ENCODE assay signal across 30 cellular contexts in the genomic region with DNA sequence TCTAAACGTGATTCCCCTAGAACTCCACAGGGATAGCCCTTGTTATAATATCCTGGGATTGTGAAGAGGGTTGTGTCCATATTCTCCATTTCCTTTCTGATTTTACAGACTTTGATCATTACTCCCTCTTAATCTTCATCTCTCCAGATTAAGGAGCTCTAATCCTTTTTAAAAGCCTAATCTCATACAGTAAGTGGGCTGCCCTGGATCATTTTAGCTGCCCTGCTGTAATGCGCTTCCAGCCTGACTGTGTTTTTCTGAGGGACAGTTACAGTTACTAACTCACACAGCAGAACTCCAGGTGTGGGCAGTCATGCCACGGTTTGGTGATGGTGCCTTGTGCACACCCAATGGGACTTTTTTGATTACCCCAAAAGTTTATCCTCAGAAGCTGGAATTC. TPM values are rescaled to one million over a fixed set of nuclear protein-coding genes. Genes with fewer than 3 reads are reported as not detected.
"Had no signal": no experiment of that assay in that cellular context is flagged by ENCODE, and none has a peak within 500 bp of the region (broad histone marks: within the 10 kb centered on the region; RNA-seq: fewer than 3 reads in every experiment).

No MANE protein-coding gene starts in this region.

- ATAC-seq: esophagus mucosa; gastrocnemius medialis; left colon; left ventricle myocardium superior; naive thymus-derived CD8-positive, alpha-beta T cell; sciatic nerve; stimulated activated naive CD8-positive, alpha-beta T cell treated with anti-CD3 and anti-CD28 coated beads, Interleukin-15, amount 100 ng/mL, for 72 hours; upper lobe of right lung had no signal

- H3K27me3 ChIP-seq: gastrocnemius medialis, suprapubic skin, transverse colon, upper lobe of right lung, vagina had no signal

- H3K9me3 ChIP-seq: gastrocnemius medialis, suprapubic skin, transverse colon, upper lobe of right lung, vagina had no signal

- H3K36me3 ChIP-seq: gastrocnemius medialis, suprapubic skin, transverse colon, upper lobe of right lung, vagina had no signal

- H3K27ac ChIP-seq: epithelial cell of prostate, suprapubic skin, transverse colon, upper lobe of right lung, vagina had no signal

- H3K4me3 ChIP-seq: gastrocnemius medialis, lung, smooth muscle cell, suprapubic skin, transverse colon, upper lobe of right lung, vagina had no signal

- H3K4me2 ChIP-seq: smooth muscle cell had no signal

- DNase-seq: effector CD8-positive, alpha-beta T cell; endodermal cell; foreskin fibroblast; gastrocnemius medialis; hypothalamus; immature natural killer cell; islet precursor cell; kidney glomerular epithelial cell; left colon; left ventricle myocardium superior; midbrain; naive thymus-derived CD8-positive, alpha-beta T cell; nephron progenitor cell; nucleus accumbens; retina; stimulated activated CD4-positive, alpha-beta T cell treated with anti-CD3 and anti-CD28 coated beads, Interleukin-12 subunit alpha, Interleukin-12 subunit beta, amount 100 ng/mL, for 4 hours; stimulated activated CD4-positive, alpha-beta T cell treated with anti-CD3 and anti-CD28 coated beads, Interleukin-1b, Interleukin-23, amount 100 ng/mL, for 48 hours; stimulated activated CD4-positive, alpha-beta T cell treated with anti-CD3 and anti-CD28 coated beads, Interleukin-4, amount 100 ng/mL, for 1 hour; stimulated activated CD8-positive, alpha-beta memory T cell treated with anti-CD3 and anti-CD28 coated beads, Interleukin-4, amount 100 ng/mL, for 48 hours; stimulated activated naive CD4-positive, alpha-beta T cell; stimulated activated naive CD8-positive, alpha-beta T cell treated with anti-CD3 and anti-CD28 coated beads, Interleukin-15, amount 100 ng/mL, for 72 hours; transverse colon; upper lobe of right lung had no signal

- H3K4me1 ChIP-seq: suprapubic skin, transverse colon, upper lobe of right lung, vagina had no signal

RNA-seq across cellular contexts. Expression of gene PROX1, which starts 33.5 kb away (rescaled TPM):
- total RNA-seq: naive thymus-derived CD8-positive, alpha-beta T cell had no signal
- polyA plus RNA-seq: immature natural killer cell; naive thymus-derived CD8-positive, alpha-beta T cell had no signal
